ENCODE assay signal across 19 cellular contexts in the genomic region with DNA sequence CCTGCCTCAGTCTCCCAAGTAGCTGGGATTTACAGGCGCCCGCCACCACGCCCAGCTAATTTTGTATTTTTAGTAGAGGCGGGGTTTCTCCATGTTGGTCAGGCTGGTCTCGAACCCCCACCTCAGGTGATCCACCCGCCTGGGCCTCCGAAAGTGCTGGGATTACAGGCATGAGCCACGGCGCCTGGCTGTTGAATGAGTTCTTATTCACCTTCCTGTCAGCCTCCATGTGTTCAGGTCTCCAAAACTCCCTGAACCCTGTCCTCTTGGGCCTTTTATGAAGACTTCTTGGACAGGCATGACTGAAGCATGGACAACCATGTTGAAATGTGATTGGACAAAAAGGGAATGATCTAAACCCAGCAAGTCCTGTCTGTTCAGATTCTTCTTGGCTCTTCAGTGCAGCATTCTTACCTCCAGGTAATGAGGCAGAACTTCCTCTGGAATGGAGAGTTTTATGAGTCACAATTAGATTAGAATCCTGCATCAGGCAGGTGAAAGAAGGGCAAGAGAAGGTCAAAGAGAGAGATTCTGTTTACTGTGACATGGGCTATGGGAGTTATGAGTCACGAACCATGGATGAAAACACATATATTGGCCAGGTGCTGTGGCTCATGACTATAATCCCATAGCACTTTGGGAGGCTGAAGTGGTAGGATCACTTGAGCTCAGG. TPM values are rescaled to one million over a fixed set of nuclear protein-coding genes. Genes with fewer than 3 reads are reported as not detected.
DNase-seq lines count a peak whose midpoint lies in the region; ATAC-seq, FAIRE-seq and TF ChIP-seq lines count a peak whose summit lies in the region.
"Had no signal": no experiment of that assay in that cellular context is flagged by ENCODE, and none has a peak within 500 bp of the region (broad histone marks: within the 10 kb centered on the region; RNA-seq: fewer than 3 reads in every experiment).

No MANE protein-coding gene starts in this region.

- H3K27ac ChIP-seq in PC-9 = peak overlapping the region; percentile 71
- H3K27ac ChIP-seq in keratinocyte (ENCODE audit: control insufficient read depth, insufficient read depth, low read length) = peak overlapping the region; percentile 40
- H3K27ac ChIP-seq: ovary, sigmoid colon had no signal

- intact Hi-C loops in PC-9 (cut with micrococcal nuclease; ENCODE audit: unreplicated experiment) = loop anchor here (1.0 kb wide), 3 partner anchors 24 to 190 kb away; a partner anchor contains a TSS

- no peaks in the 10 kb centered on the region for H3K9me1 ChIP-seq in keratinocyte (ENCODE audit: control insufficient read depth, extremely low read depth, insufficient read depth, low read length)

- H3F3A ChIP-seq in PC-9 (ENCODE audit: insufficient read depth, low read depth) = peaks cover 17% of the 10 kb centered on the region

- POLR2A ChIA-PET in PC-9 (lab: Charles Lee; ENCODE audit: unreplicated experiment) = interaction anchor here (0.6 kb wide), 2 partner anchors 23 to 405 kb away, joined by 5 to 12 read pairs; a partner anchor contains a TSS

- H3K4me2 ChIP-seq in PC-9 = no peak overlapping the region
- no peak overlapping the region for H3K4me2 ChIP-seq in keratinocyte (ENCODE audit: control insufficient read depth, extremely low read depth, insufficient read depth, low read depth, low read length)

- H3K79me2 ChIP-seq in PC-9 (ENCODE audit: low read depth) = no peaks in the 10 kb centered on the region
- H3K79me2 ChIP-seq in keratinocyte (ENCODE audit: control insufficient read depth, insufficient read depth, low read length) = no peaks in the 10 kb centered on the region

- CTCF ChIA-PET in PC-9 (lab: Charles Lee) = interaction anchor here (0.6 kb wide), 1 partner anchor 143 kb away, joined by 3 read pairs; no protein-coding TSS in a partner anchor

- BruUV-seq in PC-9 (replicated peaks; lab: Mats Ljungman, UMichigan) = no TSS peak

- no peak overlapping the region for H3K9ac ChIP-seq in keratinocyte (ENCODE audit: control insufficient read depth, extremely low read depth, insufficient read depth, low read length)

- H3K9me2 ChIP-seq in PC-9 (ENCODE audit: insufficient read depth) = no peaks in the 10 kb centered on the region

- no peak overlapping the region for H3K4me3 ChIP-seq in PC-9
- H3K4me3 ChIP-seq in keratinocyte (ENCODE audit: control insufficient read depth in 2 of 3, extremely low read depth in 1 of 3, insufficient read depth in 2 of 3, low read depth in 1 of 3, low read length in 3 of 3) = no peak overlapping the region
- H3K4me3 ChIP-seq: GM12878, ovary, sigmoid colon had no signal

- H3K4me1 Mint-ChIP-seq in activated naive CD8-positive, alpha-beta T cell treated with anti-CD3 and anti-CD28 coated beads, Interleukin-2, amount 50 U/mL, for 24 hours = peaks cover 8% of the 10 kb centered on the region
- H3K4me1 Mint-ChIP-seq in activated naive CD8-positive, alpha-beta T cell treated with anti-CD3 and anti-CD28 coated beads for 36 hours = peaks cover 6% of the 10 kb centered on the region

- ATAC-seq in activated naive CD8-positive, alpha-beta T cell treated with anti-CD3 and anti-CD28 coated beads, Interleukin-2, amount 50 U/mL, for 24 hours = peak; percentile 79
- ATAC-seq in GM18909 (IDR thresholded peaks at IDR 0.05; ENCODE audit: poor library complexity, unreplicated experiment) = no peak
- ATAC-seq: GM12878, Panc1 had no signal

- H3K36me3 ChIP-seq in PC-9 (ENCODE audit: low read depth) = no peaks in the 10 kb centered on the region
- no peaks in the 10 kb centered on the region for H3K36me3 ChIP-seq in keratinocyte (ENCODE audit: control insufficient read depth in 2 of 2, extremely low read depth in 1 of 2, insufficient read depth in 2 of 2, low read length in 2 of 2)
- H3K36me3 ChIP-seq: ovary, sigmoid colon had no signal

- H3K4me1 ChIP-seq in PC-9 (replicated peaks; ENCODE audit: insufficient read depth) = peaks cover 21% of the 10 kb centered on the region
- H3K4me1 ChIP-seq in keratinocyte (ENCODE audit: control insufficient read depth, extremely low read depth, insufficient read depth, low read length) = peaks cover 27% of the 10 kb centered on the region
- H3K4me1 ChIP-seq: sigmoid colon had no signal

- no peaks in the 10 kb centered on the region for H3K9me3 Mint-ChIP-seq in activated naive CD8-positive, alpha-beta T cell treated with anti-CD3 and anti-CD28 coated beads, Interleukin-2, amount 50 U/mL, for 24 hours
- no peaks in the 10 kb centered on the region for H3K9me3 Mint-ChIP-seq in activated naive CD8-positive, alpha-beta T cell treated with anti-CD3 and anti-CD28 coated beads for 36 hours

- FAIRE-seq in keratinocyte (lab: Jason Lieb, UNC) = peak; percentile 96
- FAIRE-seq in urothelium cell line (lab: Jason Lieb, UNC) = no peak
- FAIRE-seq: G401.6, GM12878 had no signal

- DNase-seq in activated naive CD8-positive, alpha-beta T cell treated with anti-CD3 and anti-CD28 coated beads, Interleukin-2, amount 50 U/mL, for 24 hours = no peak
- DNase-seq in activated naive CD8-positive, alpha-beta T cell treated with anti-CD3 and anti-CD28 coated beads for 36 hours = no peak
- DNase-seq in PC-9 (peak; percentile 65 to 100), keratinocyte (ENCODE audit: low read depth, low spot score) (peak; percentile 99), urothelium cell line (ENCODE audit: low spot score) (peak; percentile 23), HuH-7.5 (ENCODE audit: low spot score) (no peak), MV-4-11 (lab: John Stamatoyannopoulos, UW) (no peak)
- DNase-seq: amniotic stem cell; central memory CD4-positive, alpha-beta T cell; effector CD4-positive, alpha-beta T cell; NCI-H1105; NCI-H774; ovary; sigmoid colon; stimulated activated CD4-positive, alpha-beta T cell treated with anti-CD3 and anti-CD28 coated beads, Interleukin-1b, Interleukin-23, amount 100 ng/mL, for 48 hours had no signal

- H2AFZ ChIP-seq in PC-9 (no peak overlapping the region), keratinocyte (ENCODE audit: control insufficient read depth, low read length) (no peak overlapping the region)

- H3K36me3 Mint-ChIP-seq in activated naive CD8-positive, alpha-beta T cell treated with anti-CD3 and anti-CD28 coated beads, Interleukin-2, amount 50 U/mL, for 24 hours (ENCODE audit: low read depth) = peaks cover 2% of the 10 kb centered on the region
- peaks cover 3% of the 10 kb centered on the region for H3K36me3 Mint-ChIP-seq in activated naive CD8-positive, alpha-beta T cell treated with anti-CD3 and anti-CD28 coated beads for 36 hours

- dilution Hi-C loops in keratinocyte (cut with MboI; ENCODE audit: extremely low pct_ligation_motif_present, low sequenced_read_pairs) = no loop called here

- no peak overlapping the region for H3K27ac Mint-ChIP-seq in activated naive CD8-positive, alpha-beta T cell treated with anti-CD3 and anti-CD28 coated beads, Interleukin-2, amount 50 U/mL, for 24 hours
- no peak overlapping the region for H3K27ac Mint-ChIP-seq in activated naive CD8-positive, alpha-beta T cell treated with anti-CD3 and anti-CD28 coated beads for 36 hours

- TF ChIP-seq CTCF in PC-9 (conservative IDR thresholded peaks at IDR 0.05) (no peak), keratinocyte (optimal IDR thresholded peaks at IDR 0.05 in 1 of 3, IDR thresholded peaks at IDR 0.05 in 1 of 3, conservative IDR thresholded peaks at IDR 0.05 in 1 of 3; ENCODE audit: extremely low read depth in 1 of 3, insufficient read depth in 2 of 3, low read length in 3 of 3) (peak in 2 of 3 experiments; percentile 10 to 29)

- H3K27me3 ChIP-seq in PC-9 (ENCODE audit: insufficient read depth, low read depth) (no peaks in the 10 kb centered on the region), keratinocyte (ENCODE audit: control insufficient read depth, extremely low read depth, insufficient read depth, low read length) (no peaks in the 10 kb centered on the region)
- H3K27me3 ChIP-seq: ovary, sigmoid colon had no signal

- H4K20me1 ChIP-seq in PC-9 (ENCODE audit: insufficient read depth) = no peaks in the 10 kb centered on the region
- H4K20me1 ChIP-seq in keratinocyte (ENCODE audit: control insufficient read depth, extremely low read depth, insufficient read depth, low read length) = no peaks in the 10 kb centered on the region

- peaks cover 2% of the 10 kb centered on the region for H3K27me3 Mint-ChIP-seq in activated naive CD8-positive, alpha-beta T cell treated with anti-CD3 and anti-CD28 coated beads, Interleukin-2, amount 50 U/mL, for 24 hours
- H3K27me3 Mint-ChIP-seq in activated naive CD8-positive, alpha-beta T cell treated with anti-CD3 and anti-CD28 coated beads for 36 hours = no peaks in the 10 kb centered on the region

- no peak overlapping the region for H3K4me3 Mint-ChIP-seq in activated naive CD8-positive, alpha-beta T cell treated with anti-CD3 and anti-CD28 coated beads, Interleukin-2, amount 50 U/mL, for 24 hours
- H3K4me3 Mint-ChIP-seq in activated naive CD8-positive, alpha-beta T cell treated with anti-CD3 and anti-CD28 coated beads for 36 hours = no peak overlapping the region

- H3K9me3 ChIP-seq in PC-9 (ENCODE audit: insufficient read depth, low read depth) = no peaks in the 10 kb centered on the region
- H3K9me3 ChIP-seq in keratinocyte (ENCODE audit: control insufficient read depth, low read depth, low read length) = no peaks in the 10 kb centered on the region
- H3K9me3 ChIP-seq: ovary, sigmoid colon had no signal

RNA-seq across cellular contexts. Expression of a gene that starts 23.1 kb away (rescaled TPM):
- total RNA-seq in activated naive CD8-positive, alpha-beta T cell treated with anti-CD3 and anti-CD28 coated beads for 36 hours = 100 to 1,000 TPM; 446 to 480 TPM
- total RNA-seq in PC-9 (2021) = 446 and 618 TPM in 2 replicates
- polyA plus RNA-seq in keratinocyte = 208 to 568 TPM (median 416 TPM) in 3 replicates
- 372 TPM for polyA plus RNA-seq in keratinocyte (2011; ENCODE audit: low read depth)
- polyA plus RNA-seq in keratinocyte (2011; cell fraction: cytosol; rRNA removed) = 180 and 268 TPM in 2 replicates
- polyA plus RNA-seq in keratinocyte (2011; cell fraction: nucleus; rRNA removed) = 553 and 969 TPM in 2 replicates
- polyA plus RNA-seq in keratinocyte (2012; ENCODE audit: low replicate concordance) = 143 and 560 TPM in 2 replicates
- 56.3 to 311 TPM (median 141 TPM) in 3 replicates for polyA minus RNA-seq in keratinocyte
- 79.4 TPM for polyA minus RNA-seq in keratinocyte (2011; cell fraction: cytosol; rRNA and poly(A)+ RNA removed)
- 212 and 350 TPM in 2 replicates for polyA minus RNA-seq in keratinocyte (2011; cell fraction: nucleus; rRNA and poly(A)+ RNA removed)

RNA-seq across cellular contexts. Expression of a gene that starts 43.1 kb away (rescaled TPM):
- total RNA-seq in activated naive CD8-positive, alpha-beta T cell treated with anti-CD3 and anti-CD28 coated beads for 36 hours = not detected
- not detected in 2 replicates for total RNA-seq in PC-9 (2021)
- 0.12 TPM in 1 of 3 replicates, not detected in the others for polyA plus RNA-seq in keratinocyte
- polyA plus RNA-seq in keratinocyte (2011; ENCODE audit: low read depth) = not detected
- polyA plus RNA-seq in keratinocyte (2011; cell fraction: cytosol; rRNA removed) = not detected in 2 replicates
- polyA plus RNA-seq in keratinocyte (2011; cell fraction: nucleus; rRNA removed) = not detected in 2 replicates
- polyA plus RNA-seq in keratinocyte (2012; ENCODE audit: low replicate concordance) = not detected in 2 replicates
- polyA minus RNA-seq in keratinocyte = not detected in 3 replicates
- not detected for polyA minus RNA-seq in keratinocyte (2011; cell fraction: cytosol; rRNA and poly(A)+ RNA removed)
- not detected in 2 replicates for polyA minus RNA-seq in keratinocyte (2011; cell fraction: nucleus; rRNA and poly(A)+ RNA removed)
- total RNA-seq: sigmoid colon had no signal
- polyA plus RNA-seq: GM12878, ovary had no signal

RNA-seq across cellular contexts. Expression of a gene that starts 46.0 kb away (rescaled TPM):
- 100 to 1,000 TPM; 121 to 136 TPM for total RNA-seq in activated naive CD8-positive, alpha-beta T cell treated with anti-CD3 and anti-CD28 coated beads for 36 hours
- total RNA-seq in PC-9 (2021) = 93.8 and 94.5 TPM in 2 replicates
- polyA plus RNA-seq in keratinocyte = 8.1 to 22.8 TPM (median 19.7 TPM) in 3 replicates
- polyA plus RNA-seq in keratinocyte (2011; ENCODE audit: low read depth) = 10.3 TPM
- polyA plus RNA-seq in keratinocyte (2011; cell fraction: cytosol; rRNA removed) = 9.1 and 12.3 TPM in 2 replicates
- 15.4 and 24.0 TPM in 2 replicates for polyA plus RNA-seq in keratinocyte (2011; cell fraction: nucleus; rRNA removed)
- 13.8 and 22.8 TPM in 2 replicates for polyA plus RNA-seq in keratinocyte (2012; ENCODE audit: low replicate concordance)
- 1.9 to 9.9 TPM (median 6.5 TPM) in 3 replicates for polyA minus RNA-seq in keratinocyte
- 3.1 TPM for polyA minus RNA-seq in keratinocyte (2011; cell fraction: cytosol; rRNA and poly(A)+ RNA removed)
- polyA minus RNA-seq in keratinocyte (2011; cell fraction: nucleus; rRNA and poly(A)+ RNA removed) = 2.2 and 4.3 TPM in 2 replicates

Comparison
In these comparisons a context has a peak if more than half of its experiments do, and no peak if none do; other contexts are left out.
1. DNase-seq: peak in PC-9 (2 of 2), keratinocyte (single experiment) and urothelium cell line (single experiment); none in activated naive CD8-positive, alpha-beta T cell treated with anti-CD3 and anti-CD28 coated beads, Interleukin-2, amount 50 U/mL, for 24 hours (single experiment), activated naive CD8-positive, alpha-beta T cell treated with anti-CD3 and anti-CD28 coated beads for 36 hours (single experiment), HuH-7.5 (single experiment) and MV-4-11 (single experiment).